16 cellular contexts compared by ENCODE assay signal in genomic region chr6:41634657-41635056, GRCh38.
A peak's percentile ranks its signal among the peaks of the same experiment; 100 is the strongest.
DNase-seq lines count a peak whose midpoint lies in the region; ATAC-seq and TF ChIP-seq lines count a peak whose summit lies in the region.
"Had no signal": no experiment of that assay in that cellular context is flagged by ENCODE, and none has a peak within 500 bp of the region (broad histone marks: within the 10 kb centered on the region; RNA-seq: fewer than 3 reads in every experiment).

No MANE protein-coding gene starts in this region.

- no peak overlapping the region for H3K4me3 ChIP-seq in astrocyte of the spinal cord (ENCODE audit: low read depth, low read length)
- H3K4me3 ChIP-seq: body of pancreas, tibial artery had no signal

- H3K27ac ChIP-seq in substantia nigra (ENCODE audit: low read depth, low read length, poor library complexity, severe bottlenecking), result peak overlapping the region; percentile 60
- H3K27ac ChIP-seq: body of pancreas, KMS-11, tibial artery had no signal

- peak; percentile 10 for DNase-seq in NCI-H1105 treated with DMSO at 0.1 percent for 48 hours (lab: John Stamatoyannopoulos, UW)
- no peak for DNase-seq in NCI-H1105 (lab: John Stamatoyannopoulos, UW)
- DNase-seq in astrocyte of the spinal cord (ENCODE audit: low read depth, low spot score), result peak; percentile 55
- DNase-seq in medulla oblongata (ENCODE audit: extremely low spot score), result peak; percentile 35
- DNase-seq in substantia nigra (lab: John Stamatoyannopoulos, UW), result peak in 19 of 49 donors; percentile 4 to 50 (median 19)
- DNase-seq in HK-2 (ENCODE audit: unreplicated experiment), result no peak
- DNase-seq in NCI-H2196 treated with DMSO at 0.1 percent for 48 hours (lab: John Stamatoyannopoulos, UW; ENCODE audit: unreplicated experiment), result no peak
- DNase-seq: activated CD4-positive, alpha-beta T cell treated with anti-CD3 and anti-CD28 coated beads for 1 hour; body of pancreas; glutamatergic neuron; NCI-H1930; tibial artery had no signal

- TF ChIP-seq CTCF in astrocyte of the spinal cord (IDR thresholded peaks at IDR 0.05; ENCODE audit: low read depth, low read length), result no peak

- in situ Hi-C loops in astrocyte of the spinal cord (cut with HindIII; ENCODE audit: low sequenced_read_pairs), result no loop called here

- no peak for ATAC-seq in GM19023 (IDR thresholded peaks at IDR 0.05; ENCODE audit: unreplicated experiment)
- ATAC-seq: body of pancreas; left lobe of liver; natural killer cell treated with Interleukin-12 subunit alpha and Interleukin-12 subunit beta and Interleukin-15 and Interleukin-18, amount 100 ng/mL, for 72 hours had no signal

Comparison
In these comparisons a context has a peak if more than half of its experiments do, and no peak if none do; other contexts are left out.
1. DNase-seq: peak in NCI-H1105 treated with DMSO at 0.1 percent for 48 hours (single experiment), astrocyte of the spinal cord (single experiment) and medulla oblongata (single experiment); none in NCI-H1105 (single experiment), HK-2 (single experiment) and NCI-H2196 treated with DMSO at 0.1 percent for 48 hours (single experiment).